Comparison of ENCODE assay signal across 8 cellular contexts in the genomic region with DNA sequence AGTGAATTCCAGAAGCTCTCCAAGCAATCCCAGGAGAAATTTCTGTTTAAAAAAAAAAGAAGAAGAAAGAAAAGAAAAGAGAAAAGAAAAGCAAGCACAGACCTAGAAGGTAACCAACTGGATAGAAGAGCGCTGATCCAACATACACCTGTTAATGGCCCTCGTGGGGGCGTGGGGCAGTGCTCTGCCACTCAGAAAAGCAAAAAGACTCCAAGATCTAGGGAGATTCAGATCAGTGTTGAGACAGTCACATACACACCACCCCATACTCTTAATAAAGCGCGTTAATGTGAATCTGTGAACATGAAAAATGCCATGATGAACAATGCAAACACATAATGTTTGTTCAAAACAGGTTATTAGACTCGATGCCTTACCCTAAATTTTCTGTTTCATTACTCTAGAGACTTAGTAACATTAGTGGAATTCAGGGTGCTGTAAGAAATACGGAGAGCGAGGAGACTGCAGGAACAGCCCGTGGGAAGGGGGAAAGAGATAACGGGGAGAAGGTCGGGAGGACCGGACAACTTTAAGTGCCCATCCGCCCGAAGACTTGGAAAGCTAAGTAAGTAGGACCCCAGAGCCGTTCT. TPM values are rescaled to one million over a fixed set of nuclear protein-coding genes. Genes with fewer than 3 reads are reported as not detected.
DNase-seq lines count a peak whose midpoint lies in the region; ATAC-seq and TF ChIP-seq lines count a peak whose summit lies in the region.

No MANE protein-coding gene starts in this region.

- H3K4me3 ChIP-seq in esophagus (ENCODE audit: low read depth in 1 of 2, low read length in 2 of 2): peak overlapping the region; percentile 75 to 97
- H3K4me3 ChIP-seq in parathyroid adenoma (ENCODE audit: low read depth, low read length): peak overlapping the region; percentile 88

- no peaks in the 10 kb centered on the region for H3K4me1 ChIP-seq in esophagus (ENCODE audit: control insufficient read depth in 2 of 2, insufficient read depth in 2 of 2, low read length in 1 of 2)
- no peaks in the 10 kb centered on the region for H3K4me1 ChIP-seq in parathyroid adenoma

- H3K9ac ChIP-seq in parathyroid adenoma: no peak overlapping the region

- no peak for TF ChIP-seq CTCF in Calu3 (IDR thresholded peaks at IDR 0.05; ENCODE audit: unreplicated experiment)
- no peak for TF ChIP-seq CTCF in parathyroid adenoma (IDR thresholded peaks at IDR 0.05)
- no peak for TF ChIP-seq CTCF in nephron progenitor cell (IDR thresholded peaks at IDR 0.05)

- DNase-seq in Calu3 (no peak), NCI-H69 (lab: John Stamatoyannopoulos, UW) (peak; percentile 40), nephron progenitor cell (no peak)
- no peak for DNase-seq in activated naive CD4-positive, alpha-beta T cell treated with Interleukin-2 at 50 U/mL for 16 hours

- H3K4me3 Mint-ChIP-seq in Calu3 (ENCODE audit: low read depth, unreplicated experiment): no peak overlapping the region
- H3K4me3 Mint-ChIP-seq in nephron progenitor cell: no peak overlapping the region

- peaks cover 7% of the 10 kb centered on the region for H3K79me2 ChIP-seq in parathyroid adenoma

- CTCF ChIA-PET in Calu3 (lab: Charles Lee): interaction anchor here (0.6 to 1.7 kb wide), 6 partner anchors 13 to 1024 kb away, joined by 3 to 7 read pairs (median 4); partner anchors contain the start of gene SLC19A2

- H3K4me1 Mint-ChIP-seq in Calu3 (ENCODE audit: low read depth, unreplicated experiment) (peaks cover 20% of the 10 kb centered on the region), nephron progenitor cell (peaks cover 6% of the 10 kb centered on the region)

- H3K36me3 Mint-ChIP-seq in Calu3 (ENCODE audit: insufficient read depth, unreplicated experiment) (peaks cover 7% of the 10 kb centered on the region), nephron progenitor cell (ENCODE audit: low read depth) (peaks cover 11% of the 10 kb centered on the region)

- no peaks in the 10 kb centered on the region for H3K9me3 Mint-ChIP-seq in Calu3 (ENCODE audit: low read depth, unreplicated experiment)
- no peaks in the 10 kb centered on the region for H3K9me3 Mint-ChIP-seq in nephron progenitor cell

- H3K9me3 ChIP-seq in esophagus (ENCODE audit: control insufficient read depth in 2 of 2, insufficient read depth in 1 of 2, low read depth in 1 of 2, low read length in 1 of 2) (no peaks in the 10 kb centered on the region), parathyroid adenoma (ENCODE audit: control insufficient read depth, low read length) (no peaks in the 10 kb centered on the region)

- TSS peak; percentile 71 for BruUV-seq in Calu3 (replicated peaks; lab: Mats Ljungman, UMichigan)

- ATAC-seq in GM18502 (IDR thresholded peaks at IDR 0.05; ENCODE audit: poor library complexity, unreplicated experiment) (no peak), HG03139 (IDR thresholded peaks at IDR 0.05; ENCODE audit: unreplicated experiment) (no peak)

- H3K27me3 ChIP-seq in esophagus (ENCODE audit: control insufficient read depth in 1 of 2, insufficient read depth in 2 of 2, low read length in 2 of 2) (no peaks in the 10 kb centered on the region), parathyroid adenoma (ENCODE audit: control insufficient read depth, insufficient read depth, low read length) (no peaks in the 10 kb centered on the region)

- H3K27ac ChIP-seq in esophagus (ENCODE audit: low read depth in 2 of 2, low read length in 1 of 2): peak overlapping the region; percentile 74 to 90
- peak overlapping the region; percentile 89 for H3K27ac ChIP-seq in parathyroid adenoma

- H2AFZ ChIP-seq in parathyroid adenoma: peak overlapping the region; percentile 79

- intact Hi-C loops in Calu3 (cut with micrococcal nuclease; ENCODE audit: unreplicated experiment): loop anchor here (5.0 kb wide), 4 partner anchors 95 to 870 kb away; no protein-coding TSS in a partner anchor

- H3K4me2 ChIP-seq in parathyroid adenoma (ENCODE audit: low read length): peak overlapping the region; percentile 73

- peaks cover 0 to 4% of the 10 kb centered on the region in 2 donors for H3K36me3 ChIP-seq in esophagus (ENCODE audit: control insufficient read depth in 2 of 2, insufficient read depth in 2 of 2, low read length in 1 of 2)
- H3K36me3 ChIP-seq in parathyroid adenoma (ENCODE audit: control insufficient read depth, insufficient read depth, low read length): no peaks in the 10 kb centered on the region

- H3K27me3 Mint-ChIP-seq in Calu3 (ENCODE audit: unreplicated experiment) (no peaks in the 10 kb centered on the region), nephron progenitor cell (ENCODE audit: low read depth, poor library complexity) (no peaks in the 10 kb centered on the region)

- H3K27ac Mint-ChIP-seq in Calu3 (ENCODE audit: unreplicated experiment) (no peak overlapping the region), nephron progenitor cell (no peak overlapping the region)

- 7 to 12% methylated on average over 15 of the region's 15 CpGs for WGBS in esophagus, 2 donors

RNA-seq across cellular contexts. Expression of gene NME7, which starts 0.4 kb away (rescaled TPM):
- total RNA-seq in Calu3 (2022): 25.2 and 33.2 TPM in 2 replicates
- polyA plus RNA-seq in esophagus: 1 to 10 TPM; 2.0 to 5.6 TPM

RNA-seq across cellular contexts. Expression of gene BLZF1, which starts 0.8 kb away (rescaled TPM):
- total RNA-seq in Calu3 (2022): 45.7 and 55.5 TPM in 2 replicates
- polyA plus RNA-seq in esophagus: 10 to 100 TPM; 20.4 to 22.0 TPM
